Comparison of ENCODE assay signal across 8 cellular contexts in genomic region chr9:14313951-14314423, GRCh38. TPM values are rescaled to one million over a fixed set of nuclear protein-coding genes. Genes with fewer than 3 reads are reported as not detected.
DNase-seq lines count a peak whose midpoint lies in the region; ATAC-seq, FAIRE-seq and TF ChIP-seq lines count a peak whose summit lies in the region.

NFIB (minus strand) TSS chr9:14314141; CDS start chr9:14313511, 630 bp downstream.

- peak within 1 kb of the TSS; percentile 77 to 91 (median 87) for H3K4me3 Mint-ChIP-seq in immature natural killer cell

- peaks cover 23 to 37% (median 23%) of the 10 kb centered on the region in 3 donors for H3K27me3 Mint-ChIP-seq in immature natural killer cell (ENCODE audit: low read depth in 3 of 3)

- peaks cover 23 to 31% of the 10 kb centered on the region in 2 donors for H3K4me1 Mint-ChIP-seq in immature natural killer cell

- no peaks in the 10 kb centered on the region for H3K27me3 ChIP-seq in bronchial epithelial cell (ENCODE audit: control insufficient read depth, insufficient read depth, low read length)

- no peaks in the 10 kb centered on the region for H3K36me3 ChIP-seq in bronchial epithelial cell (ENCODE audit: control insufficient read depth, insufficient read depth, low read length)

- H3K4me3 ChIP-seq in bronchial epithelial cell (ENCODE audit: low read depth, low read length) (peak within 1 kb of the TSS; percentile 83), skin epidermis (peak within 1 kb of the TSS; percentile 50 to 67 (median 57))

- peak within 1 kb of the TSS; percentile 76 to 99 (median 93) for H3K27ac ChIP-seq in skin epidermis

- DNase-seq in NCI-H2227 (lab: John Stamatoyannopoulos, UW; ENCODE audit: unreplicated experiment) (peak; percentile 66), NCI-H2227 treated with DMSO at 0.1 percent for 48 hours (lab: John Stamatoyannopoulos, UW) (no peak), NCI-H460 (ENCODE audit: extremely low read depth, low read depth) (no peak), bronchial epithelial cell (ENCODE audit: low read depth) (no peak), immature natural killer cell (peak in 1 of 3 donors; percentile 10)

- no peak within 1 kb of the TSS for H3K27ac Mint-ChIP-seq in immature natural killer cell

- ATAC-seq in HG03442 (IDR thresholded peaks at IDR 0.05; ENCODE audit: unreplicated experiment) (no peak), GM19452 (IDR thresholded peaks at IDR 0.05; ENCODE audit: unreplicated experiment) (no peak)

- peaks cover 0 to 4% (median 3%) of the 10 kb centered on the region in 3 donors for H3K36me3 Mint-ChIP-seq in immature natural killer cell

- H3K9me3 Mint-ChIP-seq in immature natural killer cell = peaks cover 0 to 15% (median 1%) of the 10 kb centered on the region in 6 donors

- no peak for TF ChIP-seq CTCF in bronchial epithelial cell (IDR thresholded peaks at IDR 0.05; ENCODE audit: insufficient read depth, low read length, severe bottlenecking)

- no peak for FAIRE-seq in bronchial epithelial cell (lab: Jason Lieb, UNC)

RNA-seq across cellular contexts. Expression of gene NFIB, which starts in this region (rescaled TPM):
- total RNA-seq in NCI-H460 (2014; rRNA removed; shearing (Covaris generic)) = 20.8 and 21.6 TPM in 2 replicates
- 10.4 and 14.2 TPM in 2 replicates for polyA plus RNA-seq in NCI-H460 (2014; cell fraction: nucleus; rRNA removed)
- 11.6 and 11.9 TPM in 2 replicates for total RNA-seq in bronchial epithelial cell
- not detected for polyA plus RNA-seq in immature natural killer cell
